1 cellular context compared by ENCODE assay signal in genomic region chr21:36065497-36066036, GRCh38.
TF ChIP-seq lines count a peak whose summit lies in the region.

No MANE protein-coding gene starts in this region.

TF ChIP-seq in K562, 482 proteins besides CTCF, POLR2A, EP300 and RAD21 (continued from another document and continues in another):
- TF ChIP-seq, protein P1, sequence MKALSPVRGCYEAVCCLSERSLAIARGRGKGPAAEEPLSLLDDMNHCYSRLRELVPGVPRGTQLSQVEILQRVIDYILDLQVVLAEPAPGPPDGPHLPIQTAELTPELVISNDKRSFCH (CRISPR knock-in tag; IDR thresholded peaks at IDR 0.05): no peak
- TF ChIP-seq, protein P1 (tag; IDR thresholded peaks at IDR 0.05): no peak
- TF ChIP-seq MTA3 (IDR thresholded peaks at IDR 0.05; ENCODE audit: borderline replicate concordance) (no peak), COPS2 (conservative IDR thresholded peaks at IDR 0.05) (no peak), ZNF431 (CRISPR knock-in tag; IDR thresholded peaks at IDR 0.05) (no peak), GATAD2A (IDR thresholded peaks at IDR 0.05) (no peak), ETV1 (tag; conservative IDR thresholded peaks at IDR 0.05; ENCODE audit: low read depth) (no peak), CBX5 (IDR thresholded peaks at IDR 0.05; ENCODE audit: borderline replicate concordance, low read depth) (no peak), ASH1L (IDR thresholded peaks at IDR 0.05; ENCODE audit: borderline replicate concordance, low read depth, partially characterized antibody) (no peak), NR0B1 (IDR thresholded peaks at IDR 0.05; ENCODE audit: partially characterized antibody) (no peak), HNRNPK (IDR thresholded peaks at IDR 0.05; ENCODE audit: low read depth, low read length, poor library complexity, severe bottlenecking) (no peak), SMAD4 (CRISPR knock-in tag; conservative IDR thresholded peaks at IDR 0.05) (0 out of 2 replicates have a peak, but pooled peaks have one; percentile 30), SPI1 (IDR thresholded peaks at IDR 0.05; ENCODE audit: borderline replicate concordance, low read depth, low read length) (peak; percentile 65; the same call in 1 of the 2 replicates), U2AF2 (optimal IDR thresholded peaks at IDR 0.05; ENCODE audit: low read depth, low read length) (no peak), BCOR (IDR thresholded peaks at IDR 0.05) (peak; percentile 83), RFX7 (CRISPR knock-in tag; IDR thresholded peaks at IDR 0.05) (no peak), IRF2 (CRISPR knock-in tag; IDR thresholded peaks at IDR 0.05) (no peak), MTA1 (IDR thresholded peaks at IDR 0.05; ENCODE audit: borderline replicate concordance) (no peak), ZNF384 (IDR thresholded peaks at IDR 0.05; ENCODE audit: low read depth, low read length) (peak; percentile 29; the same call in 1 of the 2 replicates), PRDM10 (IDR thresholded peaks at IDR 0.05; ENCODE audit: partially characterized antibody) (peak; percentile 36), ZNF77 (CRISPR knock-in tag; IDR thresholded peaks at IDR 0.05) (no peak), EHMT2 (IDR thresholded peaks at IDR 0.05) (0 out of 2 replicates have a peak, but pooled peaks have one; percentile 23), HDAC6 (IDR thresholded peaks at IDR 0.05; ENCODE audit: low read depth, low read length) (no peak), TRIM24 (IDR thresholded peaks at IDR 0.05) (0 out of 4 replicates have a peak, but pooled peaks of 1 of the 2 experiments have one; percentile 7), MEIS2 (IDR thresholded peaks at IDR 0.05; ENCODE audit: partially characterized antibody) (peak; percentile 76), ATF3 (IDR thresholded peaks at IDR 0.05) (no peak), ATF3 (CRISPR knock-in tag; conservative IDR thresholded peaks at IDR 0.05) (no peak), ZNF561 (CRISPR knock-in tag; conservative IDR thresholded peaks at IDR 0.05) (no peak)
- TF ChIP-seq, protein P2, sequence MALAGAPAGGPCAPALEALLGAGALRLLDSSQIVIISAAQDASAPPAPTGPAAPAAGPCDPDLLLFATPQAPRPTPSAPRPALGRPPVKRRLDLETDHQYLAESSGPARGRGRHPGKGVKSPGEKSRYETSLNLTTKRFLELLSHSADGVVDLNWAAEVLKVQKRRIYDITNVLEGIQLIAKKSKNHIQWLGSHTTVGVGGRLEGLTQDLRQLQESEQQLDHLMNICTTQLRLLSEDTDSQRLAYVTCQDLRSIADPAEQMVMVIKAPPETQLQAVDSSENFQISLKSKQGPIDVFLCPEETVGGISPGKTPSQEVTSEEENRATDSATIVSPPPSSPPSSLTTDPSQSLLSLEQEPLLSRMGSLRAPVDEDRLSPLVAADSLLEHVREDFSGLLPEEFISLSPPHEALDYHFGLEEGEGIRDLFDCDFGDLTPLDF (CRISPR knock-in tag; IDR thresholded peaks at IDR 0.05): no peak
- TF ChIP-seq, protein P3, sequence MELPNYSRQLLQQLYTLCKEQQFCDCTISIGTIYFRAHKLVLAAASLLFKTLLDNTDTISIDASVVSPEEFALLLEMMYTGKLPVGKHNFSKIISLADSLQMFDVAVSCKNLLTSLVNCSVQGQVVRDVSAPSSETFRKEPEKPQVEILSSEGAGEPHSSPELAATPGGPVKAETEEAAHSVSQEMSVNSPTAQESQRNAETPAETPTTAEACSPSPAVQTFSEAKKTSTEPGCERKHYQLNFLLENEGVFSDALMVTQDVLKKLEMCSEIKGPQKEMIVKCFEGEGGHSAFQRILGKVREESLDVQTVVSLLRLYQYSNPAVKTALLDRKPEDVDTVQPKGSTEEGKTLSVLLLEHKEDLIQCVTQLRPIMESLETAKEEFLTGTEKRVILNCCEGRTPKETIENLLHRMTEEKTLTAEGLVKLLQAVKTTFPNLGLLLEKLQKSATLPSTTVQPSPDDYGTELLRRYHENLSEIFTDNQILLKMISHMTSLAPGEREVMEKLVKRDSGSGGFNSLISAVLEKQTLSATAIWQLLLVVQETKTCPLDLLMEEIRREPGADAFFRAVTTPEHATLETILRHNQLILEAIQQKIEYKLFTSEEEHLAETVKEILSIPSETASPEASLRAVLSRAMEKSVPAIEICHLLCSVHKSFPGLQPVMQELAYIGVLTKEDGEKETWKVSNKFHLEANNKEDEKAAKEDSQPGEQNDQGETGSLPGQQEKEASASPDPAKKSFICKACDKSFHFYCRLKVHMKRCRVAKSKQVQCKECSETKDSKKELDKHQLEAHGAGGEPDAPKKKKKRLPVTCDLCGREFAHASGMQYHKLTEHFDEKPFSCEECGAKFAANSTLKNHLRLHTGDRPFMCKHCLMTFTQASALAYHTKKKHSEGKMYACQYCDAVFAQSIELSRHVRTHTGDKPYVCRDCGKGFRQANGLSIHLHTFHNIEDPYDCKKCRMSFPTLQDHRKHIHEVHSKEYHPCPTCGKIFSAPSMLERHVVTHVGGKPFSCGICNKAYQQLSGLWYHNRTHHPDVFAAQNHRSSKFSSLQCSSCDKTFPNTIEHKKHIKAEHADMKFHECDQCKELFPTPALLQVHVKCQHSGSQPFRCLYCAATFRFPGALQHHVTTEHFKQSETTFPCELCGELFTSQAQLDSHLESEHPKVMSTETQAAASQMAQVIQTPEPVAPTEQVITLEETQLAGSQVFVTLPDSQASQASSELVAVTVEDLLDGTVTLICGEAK (IDR thresholded peaks at IDR 0.05): 0 out of 2 replicates have a peak, but pooled peaks have one; percentile 22
- TF ChIP-seq, protein P3 (CRISPR knock-in tag; IDR thresholded peaks at IDR 0.05): no peak
- TF ChIP-seq, protein P4, sequence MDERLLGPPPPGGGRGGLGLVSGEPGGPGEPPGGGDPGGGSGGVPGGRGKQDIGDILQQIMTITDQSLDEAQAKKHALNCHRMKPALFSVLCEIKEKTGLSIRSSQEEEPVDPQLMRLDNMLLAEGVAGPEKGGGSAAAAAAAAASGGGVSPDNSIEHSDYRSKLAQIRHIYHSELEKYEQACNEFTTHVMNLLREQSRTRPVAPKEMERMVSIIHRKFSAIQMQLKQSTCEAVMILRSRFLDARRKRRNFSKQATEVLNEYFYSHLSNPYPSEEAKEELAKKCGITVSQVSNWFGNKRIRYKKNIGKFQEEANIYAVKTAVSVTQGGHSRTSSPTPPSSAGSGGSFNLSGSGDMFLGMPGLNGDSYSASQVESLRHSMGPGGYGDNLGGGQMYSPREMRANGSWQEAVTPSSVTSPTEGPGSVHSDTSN (CRISPR knock-in tag; IDR thresholded peaks at IDR 0.05; ENCODE audit: low read depth): no peak
- TF ChIP-seq, protein P4 (tag; conservative IDR thresholded peaks at IDR 0.05; ENCODE audit: low read depth): peak; percentile 69; the same call in 1 of the 2 replicates
- TF ChIP-seq, protein P5, sequence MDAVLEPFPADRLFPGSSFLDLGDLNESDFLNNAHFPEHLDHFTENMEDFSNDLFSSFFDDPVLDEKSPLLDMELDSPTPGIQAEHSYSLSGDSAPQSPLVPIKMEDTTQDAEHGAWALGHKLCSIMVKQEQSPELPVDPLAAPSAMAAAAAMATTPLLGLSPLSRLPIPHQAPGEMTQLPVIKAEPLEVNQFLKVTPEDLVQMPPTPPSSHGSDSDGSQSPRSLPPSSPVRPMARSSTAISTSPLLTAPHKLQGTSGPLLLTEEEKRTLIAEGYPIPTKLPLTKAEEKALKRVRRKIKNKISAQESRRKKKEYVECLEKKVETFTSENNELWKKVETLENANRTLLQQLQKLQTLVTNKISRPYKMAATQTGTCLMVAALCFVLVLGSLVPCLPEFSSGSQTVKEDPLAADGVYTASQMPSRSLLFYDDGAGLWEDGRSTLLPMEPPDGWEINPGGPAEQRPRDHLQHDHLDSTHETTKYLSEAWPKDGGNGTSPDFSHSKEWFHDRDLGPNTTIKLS (IDR thresholded peaks at IDR 0.05; ENCODE audit: borderline replicate concordance, low read depth): no peak
- TF ChIP-seq, protein P6, sequence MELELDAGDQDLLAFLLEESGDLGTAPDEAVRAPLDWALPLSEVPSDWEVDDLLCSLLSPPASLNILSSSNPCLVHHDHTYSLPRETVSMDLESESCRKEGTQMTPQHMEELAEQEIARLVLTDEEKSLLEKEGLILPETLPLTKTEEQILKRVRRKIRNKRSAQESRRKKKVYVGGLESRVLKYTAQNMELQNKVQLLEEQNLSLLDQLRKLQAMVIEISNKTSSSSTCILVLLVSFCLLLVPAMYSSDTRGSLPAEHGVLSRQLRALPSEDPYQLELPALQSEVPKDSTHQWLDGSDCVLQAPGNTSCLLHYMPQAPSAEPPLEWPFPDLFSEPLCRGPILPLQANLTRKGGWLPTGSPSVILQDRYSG (tag; conservative IDR thresholded peaks at IDR 0.05; ENCODE audit: low read depth): no peak
